Comparison of ENCODE assay signal across 1 cellular context in the genomic region with DNA sequence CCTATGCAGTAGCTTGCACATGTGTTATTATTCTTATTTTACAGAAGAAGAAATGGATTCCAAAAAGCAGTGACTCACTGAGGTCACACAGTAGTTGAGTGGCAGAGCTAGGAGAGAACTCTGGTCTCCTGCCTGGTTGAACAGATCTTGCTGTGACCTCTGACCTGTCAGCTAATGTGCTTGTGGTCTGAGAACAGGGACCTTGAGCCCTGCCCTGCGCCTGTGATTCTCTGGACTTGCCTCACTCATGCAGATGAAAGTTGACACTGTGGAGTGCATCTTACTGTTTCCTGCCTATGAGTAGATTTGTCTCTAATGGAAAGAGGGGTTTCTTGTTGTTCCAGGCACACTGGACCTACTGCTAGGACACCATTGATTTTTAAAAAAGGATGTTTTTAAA.
TF ChIP-seq lines count a peak whose summit lies in the region.

No MANE protein-coding gene starts in this region.

TF ChIP-seq in HepG2, 621 proteins besides CTCF, POLR2A, EP300 and RAD21 (continued from another document and continues in another):
- TF ChIP-seq NONO (IDR thresholded peaks at IDR 0.05), result no peak
- TF ChIP-seq NONO (CRISPR knock-in tag; conservative IDR thresholded peaks at IDR 0.05), result no peak
- TF ChIP-seq FOXK1 (CRISPR knock-in tag; IDR thresholded peaks at IDR 0.05; ENCODE audit: borderline replicate concordance, low read depth), result no peak
- TF ChIP-seq FOSL1 (CRISPR knock-in tag; IDR thresholded peaks at IDR 0.05; ENCODE audit: borderline replicate concordance), result no peak
- peak; percentile 71; the same call in 1 of the 2 replicates for TF ChIP-seq ZNF441 (CRISPR knock-in tag; IDR thresholded peaks at IDR 0.05; ENCODE audit: borderline replicate concordance)
- peak; percentile 69; the same call in 1 of the 2 replicates for TF ChIP-seq ZNF331 (CRISPR knock-in tag; IDR thresholded peaks at IDR 0.05)
- TF ChIP-seq HDAC1 (CRISPR knock-in tag; IDR thresholded peaks at IDR 0.05), result peak; percentile 40; the same call in 1 of the 2 replicates
- TF ChIP-seq, protein P1, sequence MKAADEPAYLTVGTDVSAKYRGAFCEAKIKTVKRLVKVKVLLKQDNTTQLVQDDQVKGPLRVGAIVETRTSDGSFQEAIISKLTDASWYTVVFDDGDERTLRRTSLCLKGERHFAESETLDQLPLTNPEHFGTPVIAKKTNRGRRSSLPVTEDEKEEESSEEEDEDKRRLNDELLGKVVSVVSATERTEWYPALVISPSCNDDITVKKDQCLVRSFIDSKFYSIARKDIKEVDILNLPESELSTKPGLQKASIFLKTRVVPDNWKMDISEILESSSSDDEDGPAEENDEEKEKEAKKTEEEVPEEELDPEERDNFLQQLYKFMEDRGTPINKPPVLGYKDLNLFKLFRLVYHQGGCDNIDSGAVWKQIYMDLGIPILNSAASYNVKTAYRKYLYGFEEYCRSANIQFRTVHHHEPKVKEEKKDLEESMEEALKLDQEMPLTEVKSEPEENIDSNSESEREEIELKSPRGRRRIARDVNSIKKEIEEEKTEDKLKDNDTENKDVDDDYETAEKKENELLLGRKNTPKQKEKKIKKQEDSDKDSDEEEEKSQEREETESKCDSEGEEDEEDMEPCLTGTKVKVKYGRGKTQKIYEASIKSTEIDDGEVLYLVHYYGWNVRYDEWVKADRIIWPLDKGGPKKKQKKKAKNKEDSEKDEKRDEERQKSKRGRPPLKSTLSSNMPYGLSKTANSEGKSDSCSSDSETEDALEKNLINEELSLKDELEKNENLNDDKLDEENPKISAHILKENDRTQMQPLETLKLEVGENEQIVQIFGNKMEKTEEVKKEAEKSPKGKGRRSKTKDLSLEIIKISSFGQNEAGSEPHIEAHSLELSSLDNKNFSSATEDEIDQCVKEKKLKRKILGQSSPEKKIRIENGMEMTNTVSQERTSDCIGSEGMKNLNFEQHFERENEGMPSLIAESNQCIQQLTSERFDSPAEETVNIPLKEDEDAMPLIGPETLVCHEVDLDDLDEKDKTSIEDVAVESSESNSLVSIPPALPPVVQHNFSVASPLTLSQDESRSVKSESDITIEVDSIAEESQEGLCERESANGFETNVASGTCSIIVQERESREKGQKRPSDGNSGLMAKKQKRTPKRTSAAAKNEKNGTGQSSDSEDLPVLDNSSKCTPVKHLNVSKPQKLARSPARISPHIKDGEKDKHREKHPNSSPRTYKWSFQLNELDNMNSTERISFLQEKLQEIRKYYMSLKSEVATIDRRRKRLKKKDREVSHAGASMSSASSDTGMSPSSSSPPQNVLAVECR (CRISPR knock-in tag; IDR thresholded peaks at IDR 0.05; ENCODE audit: borderline replicate concordance), result no peak; the same call in 1 of the 2 replicates
- 0 out of 2 replicates have a peak, but pooled peaks have one; percentile 53 for TF ChIP-seq SMAD3 (CRISPR knock-in tag; IDR thresholded peaks at IDR 0.05)
- TF ChIP-seq CBX2 (IDR thresholded peaks at IDR 0.05; ENCODE audit: low read depth, low read length), result no peak
- TF ChIP-seq CBX2 (CRISPR knock-in tag; IDR thresholded peaks at IDR 0.05; ENCODE audit: low read depth), result no peak
- TF ChIP-seq ZNF766 (CRISPR knock-in tag; IDR thresholded peaks at IDR 0.05; ENCODE audit: borderline replicate concordance), result peak; percentile 59; the same call in 1 of the 2 replicates
- TF ChIP-seq, protein P2, sequence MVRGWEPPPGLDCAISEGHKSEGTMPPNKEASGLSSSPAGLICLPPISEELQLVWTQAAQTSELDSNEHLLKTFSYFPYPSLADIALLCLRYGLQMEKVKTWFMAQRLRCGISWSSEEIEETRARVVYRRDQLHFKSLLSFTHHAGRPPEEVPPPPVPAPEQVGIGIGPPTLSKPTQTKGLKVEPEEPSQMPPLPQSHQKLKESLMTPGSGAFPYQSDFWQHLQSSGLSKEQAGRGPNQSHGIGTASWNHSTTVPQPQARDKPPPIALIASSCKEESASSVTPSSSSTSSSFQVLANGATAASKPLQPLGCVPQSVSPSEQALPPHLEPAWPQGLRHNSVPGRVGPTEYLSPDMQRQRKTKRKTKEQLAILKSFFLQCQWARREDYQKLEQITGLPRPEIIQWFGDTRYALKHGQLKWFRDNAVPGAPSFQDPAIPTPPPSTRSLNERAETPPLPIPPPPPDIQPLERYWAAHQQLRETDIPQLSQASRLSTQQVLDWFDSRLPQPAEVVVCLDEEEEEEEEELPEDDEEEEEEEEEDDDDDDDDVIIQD (CRISPR knock-in tag; IDR thresholded peaks at IDR 0.05; ENCODE audit: low read depth), result peak; percentile 94
- TF ChIP-seq HNF4A (CRISPR knock-in tag; IDR thresholded peaks at IDR 0.05), result peak; percentile 97
- TF ChIP-seq RXRB (CRISPR knock-in tag; IDR thresholded peaks at IDR 0.05; ENCODE audit: borderline replicate concordance), result peak; percentile 82; the same call in 1 of the 2 replicates
- TF ChIP-seq, protein P3, sequence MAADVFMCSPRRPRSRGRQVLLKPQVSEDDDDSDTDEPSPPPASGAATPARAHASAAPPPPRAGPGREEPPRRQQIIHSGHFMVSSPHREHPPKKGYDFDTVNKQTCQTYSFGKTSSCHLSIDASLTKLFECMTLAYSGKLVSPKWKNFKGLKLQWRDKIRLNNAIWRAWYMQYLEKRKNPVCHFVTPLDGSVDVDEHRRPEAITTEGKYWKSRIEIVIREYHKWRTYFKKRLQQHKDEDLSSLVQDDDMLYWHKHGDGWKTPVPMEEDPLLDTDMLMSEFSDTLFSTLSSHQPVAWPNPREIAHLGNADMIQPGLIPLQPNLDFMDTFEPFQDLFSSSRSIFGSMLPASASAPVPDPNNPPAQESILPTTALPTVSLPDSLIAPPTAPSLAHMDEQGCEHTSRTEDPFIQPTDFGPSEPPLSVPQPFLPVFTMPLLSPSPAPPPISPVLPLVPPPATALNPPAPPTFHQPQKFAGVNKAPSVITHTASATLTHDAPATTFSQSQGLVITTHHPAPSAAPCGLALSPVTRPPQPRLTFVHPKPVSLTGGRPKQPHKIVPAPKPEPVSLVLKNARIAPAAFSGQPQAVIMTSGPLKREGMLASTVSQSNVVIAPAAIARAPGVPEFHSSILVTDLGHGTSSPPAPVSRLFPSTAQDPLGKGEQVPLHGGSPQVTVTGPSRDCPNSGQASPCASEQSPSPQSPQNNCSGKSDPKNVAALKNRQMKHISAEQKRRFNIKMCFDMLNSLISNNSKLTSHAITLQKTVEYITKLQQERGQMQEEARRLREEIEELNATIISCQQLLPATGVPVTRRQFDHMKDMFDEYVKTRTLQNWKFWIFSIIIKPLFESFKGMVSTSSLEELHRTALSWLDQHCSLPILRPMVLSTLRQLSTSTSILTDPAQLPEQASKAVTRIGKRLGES (CRISPR knock-in tag; IDR thresholded peaks at IDR 0.05; ENCODE audit: borderline replicate concordance), result 0 out of 2 replicates have a peak, but pooled peaks have one; percentile 30
- TF ChIP-seq HMG20A (CRISPR knock-in tag; IDR thresholded peaks at IDR 0.05; ENCODE audit: borderline replicate concordance), result peak; percentile 78; the same call in 1 of the 2 replicates
- TF ChIP-seq SMAD1 (CRISPR knock-in tag; IDR thresholded peaks at IDR 0.05; ENCODE audit: borderline replicate concordance, low read depth), result no peak
- TF ChIP-seq, protein P4, sequence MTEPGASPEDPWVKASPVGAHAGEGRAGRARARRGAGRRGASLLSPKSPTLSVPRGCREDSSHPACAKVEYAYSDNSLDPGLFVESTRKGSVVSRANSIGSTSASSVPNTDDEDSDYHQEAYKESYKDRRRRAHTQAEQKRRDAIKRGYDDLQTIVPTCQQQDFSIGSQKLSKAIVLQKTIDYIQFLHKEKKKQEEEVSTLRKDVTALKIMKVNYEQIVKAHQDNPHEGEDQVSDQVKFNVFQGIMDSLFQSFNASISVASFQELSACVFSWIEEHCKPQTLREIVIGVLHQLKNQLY (CRISPR knock-in tag; IDR thresholded peaks at IDR 0.05), result peak; percentile 94
- peak; percentile 61; the same call in 1 of the 2 replicates for TF ChIP-seq ZNF670 (CRISPR knock-in tag; IDR thresholded peaks at IDR 0.05; ENCODE audit: borderline replicate concordance)
- peak; percentile 47; the same call in 1 of the 2 replicates for TF ChIP-seq RCOR2 (CRISPR knock-in tag; IDR thresholded peaks at IDR 0.05)
- TF ChIP-seq ARNTL (CRISPR knock-in tag; IDR thresholded peaks at IDR 0.05), result no peak
- TF ChIP-seq ZNF430 (CRISPR knock-in tag; IDR thresholded peaks at IDR 0.05), result peak; percentile 63; the same call in 1 of the 2 replicates
- TF ChIP-seq, protein P5, sequence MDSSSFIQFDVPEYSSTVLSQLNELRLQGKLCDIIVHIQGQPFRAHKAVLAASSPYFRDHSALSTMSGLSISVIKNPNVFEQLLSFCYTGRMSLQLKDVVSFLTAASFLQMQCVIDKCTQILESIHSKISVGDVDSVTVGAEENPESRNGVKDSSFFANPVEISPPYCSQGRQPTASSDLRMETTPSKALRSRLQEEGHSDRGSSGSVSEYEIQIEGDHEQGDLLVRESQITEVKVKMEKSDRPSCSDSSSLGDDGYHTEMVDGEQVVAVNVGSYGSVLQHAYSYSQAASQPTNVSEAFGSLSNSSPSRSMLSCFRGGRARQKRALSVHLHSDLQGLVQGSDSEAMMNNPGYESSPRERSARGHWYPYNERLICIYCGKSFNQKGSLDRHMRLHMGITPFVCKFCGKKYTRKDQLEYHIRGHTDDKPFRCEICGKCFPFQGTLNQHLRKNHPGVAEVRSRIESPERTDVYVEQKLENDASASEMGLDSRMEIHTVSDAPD (CRISPR knock-in tag; IDR thresholded peaks at IDR 0.05), result no peak
- peak; percentile 88 for TF ChIP-seq NR2F2 (IDR thresholded peaks at IDR 0.05; ENCODE audit: borderline replicate concordance, low read depth)
- TF ChIP-seq ARNT2 (CRISPR knock-in tag; IDR thresholded peaks at IDR 0.05; ENCODE audit: low read depth), result no peak
- TF ChIP-seq SIX1 (CRISPR knock-in tag; IDR thresholded peaks at IDR 0.05; ENCODE audit: borderline replicate concordance), result peak; percentile 66; the same call in 1 of the 2 replicates
- peak; percentile 33; the same call in 1 of the 2 replicates for TF ChIP-seq ZNF232 (CRISPR knock-in tag; IDR thresholded peaks at IDR 0.05; ENCODE audit: borderline replicate concordance)
- peak; percentile 68; the same call in 1 of the 2 replicates for TF ChIP-seq ZMYM3 (CRISPR knock-in tag; IDR thresholded peaks at IDR 0.05)
- peak; percentile 47; the same call in 1 of the 2 replicates for TF ChIP-seq ZNF629 (CRISPR knock-in tag; conservative IDR thresholded peaks at IDR 0.05)
- peak; percentile 94 for TF ChIP-seq SALL1 (CRISPR knock-in tag; IDR thresholded peaks at IDR 0.05)
- TF ChIP-seq FOXP1 (IDR thresholded peaks at IDR 0.05), result no peak
- peak; percentile 30; the same call in 1 of the 2 replicates for TF ChIP-seq FOXP1 (CRISPR knock-in tag; IDR thresholded peaks at IDR 0.05)
- TF ChIP-seq NR2F6 (IDR thresholded peaks at IDR 0.05), result peak; percentile 96
- TF ChIP-seq NR2F6 (CRISPR knock-in tag; IDR thresholded peaks at IDR 0.05), result peak; percentile 99
- TF ChIP-seq DPF2 (CRISPR knock-in tag; IDR thresholded peaks at IDR 0.05; ENCODE audit: borderline replicate concordance, low read depth), result peak; percentile 57; the same call in 1 of the 2 replicates
- TF ChIP-seq ATF7-NPFF (CRISPR knock-in tag; IDR thresholded peaks at IDR 0.05; ENCODE audit: low read depth), result no peak
- TF ChIP-seq ZNF292 (CRISPR knock-in tag; IDR thresholded peaks at IDR 0.05; ENCODE audit: borderline replicate concordance, low read depth), result peak; percentile 93; the same call in 1 of the 2 replicates
- no peak for TF ChIP-seq ZNF749 (CRISPR knock-in tag; IDR thresholded peaks at IDR 0.05; ENCODE audit: borderline replicate concordance)
- TF ChIP-seq GFI1 (CRISPR knock-in tag; IDR thresholded peaks at IDR 0.05; ENCODE audit: borderline replicate concordance), result 0 out of 2 replicates have a peak, but pooled peaks have one; percentile 48
- peak; percentile 56; the same call in 1 of the 2 replicates for TF ChIP-seq MEIS1 (CRISPR knock-in tag; IDR thresholded peaks at IDR 0.05; ENCODE audit: borderline replicate concordance)
- TF ChIP-seq, protein P6, sequence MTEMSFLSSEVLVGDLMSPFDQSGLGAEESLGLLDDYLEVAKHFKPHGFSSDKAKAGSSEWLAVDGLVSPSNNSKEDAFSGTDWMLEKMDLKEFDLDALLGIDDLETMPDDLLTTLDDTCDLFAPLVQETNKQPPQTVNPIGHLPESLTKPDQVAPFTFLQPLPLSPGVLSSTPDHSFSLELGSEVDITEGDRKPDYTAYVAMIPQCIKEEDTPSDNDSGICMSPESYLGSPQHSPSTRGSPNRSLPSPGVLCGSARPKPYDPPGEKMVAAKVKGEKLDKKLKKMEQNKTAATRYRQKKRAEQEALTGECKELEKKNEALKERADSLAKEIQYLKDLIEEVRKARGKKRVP (CRISPR knock-in tag; IDR thresholded peaks at IDR 0.05), result no peak
- TF ChIP-seq HOXA3 (CRISPR knock-in tag; IDR thresholded peaks at IDR 0.05), result peak; percentile 45; the same call in 1 of the 2 replicates
- TF ChIP-seq, protein P7, sequence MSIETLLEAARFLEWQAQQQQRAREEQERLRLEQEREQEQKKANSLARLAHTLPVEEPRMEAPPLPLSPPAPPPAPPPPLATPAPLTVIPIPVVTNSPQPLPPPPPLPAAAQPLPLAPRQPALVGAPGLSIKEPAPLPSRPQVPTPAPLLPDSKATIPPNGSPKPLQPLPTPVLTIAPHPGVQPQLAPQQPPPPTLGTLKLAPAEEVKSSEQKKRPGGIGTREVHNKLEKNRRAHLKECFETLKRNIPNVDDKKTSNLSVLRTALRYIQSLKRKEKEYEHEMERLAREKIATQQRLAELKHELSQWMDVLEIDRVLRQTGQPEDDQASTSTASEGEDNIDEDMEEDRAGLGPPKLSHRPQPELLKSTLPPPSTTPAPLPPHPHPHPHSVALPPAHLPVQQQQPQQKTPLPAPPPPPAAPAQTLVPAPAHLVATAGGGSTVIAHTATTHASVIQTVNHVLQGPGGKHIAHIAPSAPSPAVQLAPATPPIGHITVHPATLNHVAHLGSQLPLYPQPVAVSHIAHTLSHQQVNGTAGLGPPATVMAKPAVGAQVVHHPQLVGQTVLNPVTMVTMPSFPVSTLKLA (IDR thresholded peaks at IDR 0.05), result no peak
- TF ChIP-seq ZKSCAN1 (IDR thresholded peaks at IDR 0.05; ENCODE audit: low read length), result no peak
- TF ChIP-seq, protein P8, sequence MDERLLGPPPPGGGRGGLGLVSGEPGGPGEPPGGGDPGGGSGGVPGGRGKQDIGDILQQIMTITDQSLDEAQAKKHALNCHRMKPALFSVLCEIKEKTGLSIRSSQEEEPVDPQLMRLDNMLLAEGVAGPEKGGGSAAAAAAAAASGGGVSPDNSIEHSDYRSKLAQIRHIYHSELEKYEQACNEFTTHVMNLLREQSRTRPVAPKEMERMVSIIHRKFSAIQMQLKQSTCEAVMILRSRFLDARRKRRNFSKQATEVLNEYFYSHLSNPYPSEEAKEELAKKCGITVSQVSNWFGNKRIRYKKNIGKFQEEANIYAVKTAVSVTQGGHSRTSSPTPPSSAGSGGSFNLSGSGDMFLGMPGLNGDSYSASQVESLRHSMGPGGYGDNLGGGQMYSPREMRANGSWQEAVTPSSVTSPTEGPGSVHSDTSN (CRISPR knock-in tag; IDR thresholded peaks at IDR 0.05), result peak; percentile 45; the same call in 1 of the 2 replicates
- TF ChIP-seq ZNF383 (CRISPR knock-in tag; IDR thresholded peaks at IDR 0.05; ENCODE audit: borderline replicate concordance), result no peak
- TF ChIP-seq, protein P9, sequence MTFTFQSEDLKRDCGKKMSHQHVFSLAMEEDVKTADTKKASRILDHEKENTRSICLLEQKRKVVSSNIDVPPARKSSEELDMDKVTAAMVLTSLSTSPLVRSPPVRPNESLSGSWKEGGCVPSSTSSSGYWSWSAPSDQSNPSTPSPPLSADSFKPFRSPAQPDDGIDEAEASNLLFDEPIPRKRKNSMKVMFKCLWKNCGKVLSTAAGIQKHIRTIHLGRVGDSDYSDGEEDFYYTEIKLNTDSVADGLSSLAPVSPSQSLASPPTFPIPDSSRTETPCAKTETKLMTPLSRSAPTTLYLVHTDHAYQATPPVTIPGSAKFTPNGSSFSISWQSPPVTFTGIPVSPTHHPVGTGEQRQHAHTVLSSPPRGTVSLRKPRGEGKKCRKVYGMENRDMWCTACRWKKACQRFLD (CRISPR knock-in tag; IDR thresholded peaks at IDR 0.05; ENCODE audit: borderline replicate concordance), result no peak
- peak; percentile 97 to 98 for TF ChIP-seq NR2F1 (CRISPR knock-in tag; IDR thresholded peaks at IDR 0.05)
- TF ChIP-seq POGZ (CRISPR knock-in tag; IDR thresholded peaks at IDR 0.05), result peak; percentile 88
